8 cellular contexts compared by ENCODE assay signal in genomic region chr3:157174265-157174615, GRCh38. TPM values are rescaled to one million over a fixed set of nuclear protein-coding genes. Genes with fewer than 3 reads are reported as not detected.
DNase-seq lines count a peak whose midpoint lies in the region; ATAC-seq and TF ChIP-seq lines count a peak whose summit lies in the region.

No MANE protein-coding gene starts in this region.

- ATAC-seq in HG03432 (IDR thresholded peaks at IDR 0.05; ENCODE audit: unreplicated experiment), result peak; percentile 0
- ATAC-seq in activated B cell treated with CpG ODN at 0.5 μM for 24 hours (ENCODE audit: low read depth), result peak; percentile 1
- no peak for ATAC-seq in HG03108 (IDR thresholded peaks at IDR 0.05; ENCODE audit: unreplicated experiment)

- no peaks in the 10 kb centered on the region for H4K20me1 ChIP-seq in neural progenitor cell (ENCODE audit: low read depth)

- H3K36me3 Mint-ChIP-seq in activated B cell treated with CpG ODN at 0.5 μM for 24 hours (ENCODE audit: low read depth), result peaks cover 17% of the 10 kb centered on the region
- H3K36me3 Mint-ChIP-seq in neural progenitor cell, result peaks cover 12% of the 10 kb centered on the region

- peaks cover 27% of the 10 kb centered on the region for H3K79me2 ChIP-seq in neural progenitor cell (ENCODE audit: low read depth)

- H3K4me2 ChIP-seq in neural progenitor cell, result peak overlapping the region; percentile 78

- intact Hi-C loops in activated B cell treated with CpG ODN at 0.5 μM for 24 hours (cut with micrococcal nuclease) (loop anchor here (10.0 kb wide), 1 partner anchor 1429 kb away; the partner anchor contains the start of gene PLCH1), esophagus muscularis mucosa (cut with DNase I) (no loop called here)

- H3K27ac ChIP-seq in esophagus muscularis mucosa (replicated peaks in 1 of 4) (peak overlapping the region; percentile 94 to 98 (median 98)), neural progenitor cell (peak overlapping the region; percentile 85)

- H3K36me3 ChIP-seq in esophagus muscularis mucosa, result no peaks in the 10 kb centered on the region
- H3K36me3 ChIP-seq in neural progenitor cell, result peaks cover 8% of the 10 kb centered on the region

- TF ChIP-seq POLR2A in esophagus muscularis mucosa (IDR thresholded peaks at IDR 0.05; ENCODE audit: low read depth), result no peak

- H3K4me1 ChIP-seq in esophagus muscularis mucosa, result peaks cover 16 to 26% (median 22%) of the 10 kb centered on the region in 4 donors
- peaks cover 13% of the 10 kb centered on the region for H3K4me1 ChIP-seq in neural progenitor cell

- no peaks in the 10 kb centered on the region for H3K9me3 Mint-ChIP-seq in activated B cell treated with CpG ODN at 0.5 μM for 24 hours
- H3K9me3 Mint-ChIP-seq in neural progenitor cell, result peaks cover 11% of the 10 kb centered on the region

- no peak for TF ChIP-seq EP300 in esophagus muscularis mucosa (IDR thresholded peaks at IDR 0.05)

- peak overlapping the region; percentile 75 for H3K4me3 ChIP-seq in GM12875 (ENCODE audit: low read depth, low read length)
- H3K4me3 ChIP-seq in esophagus muscularis mucosa, result peak overlapping the region; percentile 62 to 66 (median 64)
- H3K4me3 ChIP-seq in neural progenitor cell, result peak overlapping the region; percentile 70

- POLR2A ChIA-PET in activated B cell treated with CpG ODN at 0.5 μM for 24 hours (lab: Charles Lee), result interaction anchor here (0.7 to 7.7 kb wide), 17 partner anchors 8 to 1628 kb away, joined by 3 to 660 read pairs (median 8); partner anchors contain the start of genes CCNL1, MFSD1, SSR3 and TIPARP

- CTCF ChIA-PET in activated B cell treated with CpG ODN at 0.5 μM for 24 hours (lab: Charles Lee), result interaction anchor here (1.2 to 3.6 kb wide), 3 partner anchors 13 to 66 kb away, joined by 3 to 49 read pairs (median 5); partner anchors contain the start of gene CCNL1

- no peak for DNase-seq in activated B cell treated with CpG ODN at 0.5 μM for 24 hours
- DNase-seq in esophagus muscularis mucosa (ENCODE audit: extremely low spot score), result no peak
- peak; percentile 35 for DNase-seq in neural progenitor cell (ENCODE audit: low spot score)
- DNase-seq in HCEC 1CT, result no peak
- DNase-seq in hippocampal formation (lab: John Stamatoyannopoulos, UW), result no peak

- H3K4me1 Mint-ChIP-seq in activated B cell treated with CpG ODN at 0.5 μM for 24 hours (peaks cover 30% of the 10 kb centered on the region), neural progenitor cell (peaks cover 27% of the 10 kb centered on the region)

- peak overlapping the region; percentile 98 for H3K27ac Mint-ChIP-seq in activated B cell treated with CpG ODN at 0.5 μM for 24 hours
- H3K27ac Mint-ChIP-seq in neural progenitor cell, result peak overlapping the region; percentile 90

- H3K27me3 Mint-ChIP-seq in activated B cell treated with CpG ODN at 0.5 μM for 24 hours (no peaks in the 10 kb centered on the region), neural progenitor cell (ENCODE audit: insufficient read depth, low read depth) (peaks cover 6% of the 10 kb centered on the region)

- TF ChIP-seq CTCF in GM12875 (IDR thresholded peaks at IDR 0.05; ENCODE audit: borderline replicate concordance, insufficient read depth, low read depth, low read length) (no peak), activated B cell treated with CpG ODN at 0.5 μM for 24 hours (IDR thresholded peaks at IDR 0.05) (no peak), esophagus muscularis mucosa (IDR thresholded peaks at IDR 0.05) (no peak), neural progenitor cell (IDR thresholded peaks at IDR 0.05) (no peak)

- peak overlapping the region; percentile 17 for H3K9ac ChIP-seq in neural progenitor cell

- H3K27me3 ChIP-seq in esophagus muscularis mucosa (no peaks in the 10 kb centered on the region), neural progenitor cell (no peaks in the 10 kb centered on the region)

- 2% methylated on average over 13 of the region's 13 CpGs for WGBS in esophagus muscularis mucosa

- H3K4me3 Mint-ChIP-seq in activated B cell treated with CpG ODN at 0.5 μM for 24 hours (peak overlapping the region; percentile 90), neural progenitor cell (peak overlapping the region; percentile 92)

- H2AFZ ChIP-seq in neural progenitor cell (replicated peaks), result peak overlapping the region; percentile 14

- H3K9me3 ChIP-seq in esophagus muscularis mucosa (no peaks in the 10 kb centered on the region), neural progenitor cell (ENCODE audit: low read depth) (peaks cover 6% of the 10 kb centered on the region)

- H3F3A ChIP-seq in neural progenitor cell (ENCODE audit: low read depth), result peaks cover 25% of the 10 kb centered on the region

RNA-seq across cellular contexts. Expression of gene CCNL1, which starts 14.3 kb away (rescaled TPM):
- total RNA-seq in activated B cell treated with CpG ODN at 0.5 μM for 24 hours, result 184 and 222 TPM in 2 replicates
- 100 to 1,000 TPM in 1 of 4 donors, 10 to 100 TPM in 3; 45.3 to 180 (median 77.3) TPM for total RNA-seq in esophagus muscularis mucosa
- 154 and 214 TPM in 2 replicates for total RNA-seq in neural progenitor cell (ENCODE audit: low replicate concordance)
